ENCODE assay signal across 1 cellular context in genomic region chr12:57744777-57745484, GRCh38.
A peak's percentile ranks its signal among the peaks of the same experiment; 100 is the strongest.
TF ChIP-seq lines count a peak whose summit lies in the region.

Gene TSPAN31, plus strand, starts transcription at chr12:57745039. Its CDS starts 116 bp downstream, at chr12:57745155.

TF ChIP-seq in HepG2, 621 proteins besides CTCF, POLR2A, EP300 and RAD21 (continued from another document and continues in another):
- no peak; the same call in 1 of the 2 replicates for TF ChIP-seq ZNF350 (CRISPR knock-in tag; IDR thresholded peaks at IDR 0.05; ENCODE audit: borderline replicate concordance, low read depth)
- no peak for TF ChIP-seq CHCHD3 (CRISPR knock-in tag; IDR thresholded peaks at IDR 0.05)
- no peak; the same call in 1 of the 2 replicates for TF ChIP-seq ETV6 (CRISPR knock-in tag; conservative IDR thresholded peaks at IDR 0.05)
- TF ChIP-seq, protein P1, sequence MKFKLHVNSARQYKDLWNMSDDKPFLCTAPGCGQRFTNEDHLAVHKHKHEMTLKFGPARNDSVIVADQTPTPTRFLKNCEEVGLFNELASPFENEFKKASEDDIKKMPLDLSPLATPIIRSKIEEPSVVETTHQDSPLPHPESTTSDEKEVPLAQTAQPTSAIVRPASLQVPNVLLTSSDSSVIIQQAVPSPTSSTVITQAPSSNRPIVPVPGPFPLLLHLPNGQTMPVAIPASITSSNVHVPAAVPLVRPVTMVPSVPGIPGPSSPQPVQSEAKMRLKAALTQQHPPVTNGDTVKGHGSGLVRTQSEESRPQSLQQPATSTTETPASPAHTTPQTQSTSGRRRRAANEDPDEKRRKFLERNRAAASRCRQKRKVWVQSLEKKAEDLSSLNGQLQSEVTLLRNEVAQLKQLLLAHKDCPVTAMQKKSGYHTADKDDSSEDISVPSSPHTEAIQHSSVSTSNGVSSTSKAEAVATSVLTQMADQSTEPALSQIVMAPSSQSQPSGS (CRISPR knock-in tag; IDR thresholded peaks at IDR 0.05): peak; percentile 81
- TF ChIP-seq STAG1 (CRISPR knock-in tag; IDR thresholded peaks at IDR 0.05): no peak
- no peak for TF ChIP-seq ZBTB14 (CRISPR knock-in tag; IDR thresholded peaks at IDR 0.05)
- TF ChIP-seq ZNF275 (CRISPR knock-in tag; IDR thresholded peaks at IDR 0.05; ENCODE audit: borderline replicate concordance): no peak
- no peak for TF ChIP-seq ZNF142 (CRISPR knock-in tag; IDR thresholded peaks at IDR 0.05)
- no peak for TF ChIP-seq NPAS2 (CRISPR knock-in tag; IDR thresholded peaks at IDR 0.05; ENCODE audit: borderline replicate concordance)
- TF ChIP-seq NR3C1 (CRISPR knock-in tag; IDR thresholded peaks at IDR 0.05): no peak
- TF ChIP-seq, protein P2, sequence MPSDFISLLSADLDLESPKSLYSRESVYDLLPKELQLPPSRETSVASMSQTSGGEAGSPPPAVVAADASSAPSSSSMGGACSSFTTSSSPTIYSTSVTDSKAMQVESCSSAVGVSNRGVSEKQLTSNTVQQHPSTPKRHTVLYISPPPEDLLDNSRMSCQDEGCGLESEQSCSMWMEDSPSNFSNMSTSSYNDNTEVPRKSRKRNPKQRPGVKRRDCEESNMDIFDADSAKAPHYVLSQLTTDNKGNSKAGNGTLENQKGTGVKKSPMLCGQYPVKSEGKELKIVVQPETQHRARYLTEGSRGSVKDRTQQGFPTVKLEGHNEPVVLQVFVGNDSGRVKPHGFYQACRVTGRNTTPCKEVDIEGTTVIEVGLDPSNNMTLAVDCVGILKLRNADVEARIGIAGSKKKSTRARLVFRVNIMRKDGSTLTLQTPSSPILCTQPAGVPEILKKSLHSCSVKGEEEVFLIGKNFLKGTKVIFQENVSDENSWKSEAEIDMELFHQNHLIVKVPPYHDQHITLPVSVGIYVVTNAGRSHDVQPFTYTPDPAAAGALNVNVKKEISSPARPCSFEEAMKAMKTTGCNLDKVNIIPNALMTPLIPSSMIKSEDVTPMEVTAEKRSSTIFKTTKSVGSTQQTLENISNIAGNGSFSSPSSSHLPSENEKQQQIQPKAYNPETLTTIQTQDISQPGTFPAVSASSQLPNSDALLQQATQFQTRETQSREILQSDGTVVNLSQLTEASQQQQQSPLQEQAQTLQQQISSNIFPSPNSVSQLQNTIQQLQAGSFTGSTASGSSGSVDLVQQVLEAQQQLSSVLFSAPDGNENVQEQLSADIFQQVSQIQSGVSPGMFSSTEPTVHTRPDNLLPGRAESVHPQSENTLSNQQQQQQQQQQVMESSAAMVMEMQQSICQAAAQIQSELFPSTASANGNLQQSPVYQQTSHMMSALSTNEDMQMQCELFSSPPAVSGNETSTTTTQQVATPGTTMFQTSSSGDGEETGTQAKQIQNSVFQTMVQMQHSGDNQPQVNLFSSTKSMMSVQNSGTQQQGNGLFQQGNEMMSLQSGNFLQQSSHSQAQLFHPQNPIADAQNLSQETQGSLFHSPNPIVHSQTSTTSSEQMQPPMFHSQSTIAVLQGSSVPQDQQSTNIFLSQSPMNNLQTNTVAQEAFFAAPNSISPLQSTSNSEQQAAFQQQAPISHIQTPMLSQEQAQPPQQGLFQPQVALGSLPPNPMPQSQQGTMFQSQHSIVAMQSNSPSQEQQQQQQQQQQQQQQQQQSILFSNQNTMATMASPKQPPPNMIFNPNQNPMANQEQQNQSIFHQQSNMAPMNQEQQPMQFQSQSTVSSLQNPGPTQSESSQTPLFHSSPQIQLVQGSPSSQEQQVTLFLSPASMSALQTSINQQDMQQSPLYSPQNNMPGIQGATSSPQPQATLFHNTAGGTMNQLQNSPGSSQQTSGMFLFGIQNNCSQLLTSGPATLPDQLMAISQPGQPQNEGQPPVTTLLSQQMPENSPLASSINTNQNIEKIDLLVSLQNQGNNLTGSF (CRISPR knock-in tag; IDR thresholded peaks at IDR 0.05): no peak
- TF ChIP-seq, protein P3, sequence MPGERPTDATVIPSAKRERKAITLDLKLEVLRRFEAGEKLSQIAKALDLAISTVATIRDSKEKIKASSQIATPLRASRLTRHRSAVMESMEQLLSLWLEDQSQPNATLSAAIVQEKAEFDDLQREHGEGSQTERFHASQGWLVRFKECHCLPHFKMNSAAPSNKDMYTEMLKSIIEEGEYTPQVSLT (CRISPR knock-in tag; IDR thresholded peaks at IDR 0.05; ENCODE audit: borderline replicate concordance, low read depth): no peak
- TF ChIP-seq, protein P4, sequence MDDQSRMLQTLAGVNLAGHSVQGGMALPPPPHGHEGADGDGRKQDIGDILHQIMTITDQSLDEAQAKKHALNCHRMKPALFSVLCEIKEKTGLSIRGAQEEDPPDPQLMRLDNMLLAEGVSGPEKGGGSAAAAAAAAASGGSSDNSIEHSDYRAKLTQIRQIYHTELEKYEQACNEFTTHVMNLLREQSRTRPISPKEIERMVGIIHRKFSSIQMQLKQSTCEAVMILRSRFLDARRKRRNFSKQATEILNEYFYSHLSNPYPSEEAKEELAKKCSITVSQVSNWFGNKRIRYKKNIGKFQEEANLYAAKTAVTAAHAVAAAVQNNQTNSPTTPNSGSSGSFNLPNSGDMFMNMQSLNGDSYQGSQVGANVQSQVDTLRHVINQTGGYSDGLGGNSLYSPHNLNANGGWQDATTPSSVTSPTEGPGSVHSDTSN (CRISPR knock-in tag; IDR thresholded peaks at IDR 0.05; ENCODE audit: borderline replicate concordance): no peak
- no peak for TF ChIP-seq ZNF333 (CRISPR knock-in tag; IDR thresholded peaks at IDR 0.05; ENCODE audit: borderline replicate concordance)
- no peak for TF ChIP-seq KLF13 (CRISPR knock-in tag; IDR thresholded peaks at IDR 0.05)
- no peak; the same call in 1 of the 2 replicates for TF ChIP-seq ZNF280B (CRISPR knock-in tag; IDR thresholded peaks at IDR 0.05; ENCODE audit: borderline replicate concordance)
- TF ChIP-seq ZNF235 (CRISPR knock-in tag; IDR thresholded peaks at IDR 0.05; ENCODE audit: borderline replicate concordance): no peak
- 0 out of 2 replicates have a peak, but pooled peaks have one; percentile 6 for TF ChIP-seq HMGXB3 (CRISPR knock-in tag; IDR thresholded peaks at IDR 0.05; ENCODE audit: borderline replicate concordance)
- TF ChIP-seq ZNF34 (CRISPR knock-in tag; IDR thresholded peaks at IDR 0.05; ENCODE audit: borderline replicate concordance): no peak
- no peak for TF ChIP-seq ZSCAN21 (CRISPR knock-in tag; IDR thresholded peaks at IDR 0.05; ENCODE audit: borderline replicate concordance)
- no peak for TF ChIP-seq ZNF296 (CRISPR knock-in tag; conservative IDR thresholded peaks at IDR 0.05)
- TF ChIP-seq, protein P5, sequence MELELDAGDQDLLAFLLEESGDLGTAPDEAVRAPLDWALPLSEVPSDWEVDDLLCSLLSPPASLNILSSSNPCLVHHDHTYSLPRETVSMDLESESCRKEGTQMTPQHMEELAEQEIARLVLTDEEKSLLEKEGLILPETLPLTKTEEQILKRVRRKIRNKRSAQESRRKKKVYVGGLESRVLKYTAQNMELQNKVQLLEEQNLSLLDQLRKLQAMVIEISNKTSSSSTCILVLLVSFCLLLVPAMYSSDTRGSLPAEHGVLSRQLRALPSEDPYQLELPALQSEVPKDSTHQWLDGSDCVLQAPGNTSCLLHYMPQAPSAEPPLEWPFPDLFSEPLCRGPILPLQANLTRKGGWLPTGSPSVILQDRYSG (CRISPR knock-in tag; IDR thresholded peaks at IDR 0.05): no peak
- TF ChIP-seq CAMTA2 (CRISPR knock-in tag; IDR thresholded peaks at IDR 0.05; ENCODE audit: borderline replicate concordance): no peak
- no peak for TF ChIP-seq AHR (CRISPR knock-in tag; IDR thresholded peaks at IDR 0.05)
- TF ChIP-seq KLF6 (CRISPR knock-in tag; IDR thresholded peaks at IDR 0.05): no peak; the same call in 1 of the 2 replicates
- no peak for TF ChIP-seq ZNF580 (CRISPR knock-in tag; IDR thresholded peaks at IDR 0.05; ENCODE audit: borderline replicate concordance, low read depth)
- no peak for TF ChIP-seq ZNF850 (CRISPR knock-in tag; conservative IDR thresholded peaks at IDR 0.05)
- no peak for TF ChIP-seq KDM6A (CRISPR knock-in tag; IDR thresholded peaks at IDR 0.05; ENCODE audit: low read depth)
